ENCODE assay signal across 10 cellular contexts in the genomic region with DNA sequence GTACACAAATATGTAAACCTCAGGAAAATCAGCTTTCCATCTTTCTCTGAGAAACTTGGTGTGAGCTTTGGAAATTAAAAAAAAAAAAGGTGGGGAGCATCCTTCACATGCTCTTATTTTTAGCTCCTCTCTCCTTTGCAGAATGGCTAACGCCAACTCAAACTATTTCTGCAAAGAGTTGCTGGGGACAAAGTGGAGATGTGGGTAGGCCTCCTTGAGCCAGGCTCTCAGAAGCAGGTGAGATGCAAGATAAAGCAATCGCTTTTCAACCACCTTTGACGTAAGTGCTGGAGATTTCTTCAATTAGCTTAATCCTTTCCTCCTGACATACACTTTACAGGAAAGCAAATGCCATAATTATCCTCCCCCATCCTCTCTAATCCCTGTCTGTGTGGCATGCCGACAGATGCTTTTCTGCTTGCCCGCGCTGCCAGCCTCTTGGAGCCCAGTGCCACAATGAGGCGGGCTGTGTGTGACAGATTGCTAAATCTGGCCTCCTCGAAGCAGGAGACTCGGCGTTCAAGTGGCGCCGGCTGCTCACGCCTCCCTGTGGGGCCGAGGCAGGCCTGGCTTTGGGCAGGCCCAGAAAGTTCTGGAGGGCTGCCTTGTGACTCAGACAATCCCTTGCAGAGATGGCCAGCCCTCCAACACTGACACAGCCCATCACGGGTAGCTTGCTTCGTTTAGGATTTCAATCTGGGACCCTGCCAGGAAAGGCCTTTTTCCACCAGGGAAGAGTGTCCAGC.
DNase-seq lines count a peak whose midpoint lies in the region; ATAC-seq and TF ChIP-seq lines count a peak whose summit lies in the region.
"Had no signal": no experiment of that assay in that cellular context is flagged by ENCODE, and none has a peak within 500 bp of the region (broad histone marks: within the 10 kb centered on the region; RNA-seq: fewer than 3 reads in every experiment).

No MANE protein-coding gene starts in this region.

- ATAC-seq in GM18870 (IDR thresholded peaks at IDR 0.05; ENCODE audit: unreplicated experiment) (no peak), HG03196 (IDR thresholded peaks at IDR 0.05; ENCODE audit: unreplicated experiment) (no peak)

- H3K4me1 ChIP-seq in fibroblast of lung (ENCODE audit: control insufficient read depth, extremely low read depth, insufficient read depth, low read length): peaks cover 3% of the 10 kb centered on the region

- no peaks in the 10 kb centered on the region for H3K27me3 ChIP-seq in fibroblast of lung (ENCODE audit: control insufficient read depth, insufficient read depth, low read length)

- no peaks in the 10 kb centered on the region for H3K9me3 ChIP-seq in fibroblast of lung (ENCODE audit: control insufficient read depth, insufficient read depth, low read depth, low read length)

- no peak overlapping the region for H3K4me2 ChIP-seq in fibroblast of lung (ENCODE audit: extremely low read depth, insufficient read depth, low read length)

- H3K36me3 ChIP-seq in fibroblast of lung (ENCODE audit: control insufficient read depth, insufficient read depth, low read length): no peaks in the 10 kb centered on the region

- H3K9ac ChIP-seq in fibroblast of lung (ENCODE audit: insufficient read depth, low read length): no peak overlapping the region

- peak; percentile 73 for DNase-seq in AG09309 (ENCODE audit: low read depth)
- peak; percentile 97 to 99 for DNase-seq in NCI-H524 (lab: John Stamatoyannopoulos, UW)
- DNase-seq in fibroblast of lung (ENCODE audit: low read depth in 2 of 2): peak; percentile 73 to 79
- peak; percentile 77 for DNase-seq in occipital lobe (lab: John Stamatoyannopoulos, UW)
- no peak for DNase-seq in NCI-H510A (lab: John Stamatoyannopoulos, UW)
- no peak for DNase-seq in activated gamma-delta T cell treated with Interleukin-2 at 50 U/mL for 16 hours
- DNase-seq: activated gamma-delta T cell, OCI-M1 had no signal

- no peaks in the 10 kb centered on the region for H4K20me1 ChIP-seq in fibroblast of lung (ENCODE audit: control insufficient read depth, extremely low read depth, insufficient read depth, low read length)

- H3K4me3 ChIP-seq in AG09309 (ENCODE audit: control insufficient read depth, low read depth, low read length) (no peak overlapping the region), fibroblast of lung (replicated peaks in 1 of 4; ENCODE audit: control extremely low read depth in 1 of 4, insufficient read depth in 1 of 4, low read depth in 3 of 4, low read length in 4 of 4) (no peak overlapping the region)

- H3K27ac ChIP-seq in fibroblast of lung (ENCODE audit: insufficient read depth, low read length): no peak overlapping the region

- H2AFZ ChIP-seq in fibroblast of lung (ENCODE audit: low read length): no peak overlapping the region

- TF ChIP-seq CTCF in AG09309 (IDR thresholded peaks at IDR 0.05; ENCODE audit: control insufficient read depth, insufficient read depth, low read depth, low read length, missing control alignments) (no peak), fibroblast of lung (conservative IDR thresholded peaks at IDR 0.05 in 1 of 2, IDR thresholded peaks at IDR 0.05 in 1 of 2; ENCODE audit: low read depth in 1 of 2, low read length in 2 of 2) (no peak)

- H3K79me2 ChIP-seq in fibroblast of lung (ENCODE audit: control insufficient read depth, insufficient read depth, low read length): no peaks in the 10 kb centered on the region

Comparison
In these comparisons a context has a peak if more than half of its experiments do, and no peak if none do; other contexts are left out.
1. DNase-seq: peak in AG09309 (single experiment), NCI-H524 (2 of 2), fibroblast of lung (2 of 2) and occipital lobe (single experiment); none in NCI-H510A (single experiment) and activated gamma-delta T cell treated with Interleukin-2 at 50 U/mL for 16 hours (single experiment).